ENCODE assay signal across 13 cellular contexts in genomic region chr11:10777393-10777793, GRCh38. TPM values are rescaled to one million over a fixed set of nuclear protein-coding genes. Genes with fewer than 3 reads are reported as not detected.
DNase-seq lines count a peak whose midpoint lies in the region; ATAC-seq and TF ChIP-seq lines count a peak whose summit lies in the region.
"Had no signal": no experiment of that assay in that cellular context is flagged by ENCODE, and none has a peak within 500 bp of the region (broad histone marks: within the 10 kb centered on the region; RNA-seq: fewer than 3 reads in every experiment).

No MANE protein-coding gene starts in this region.

- peak overlapping the region; percentile 31 for H2BK5ac ChIP-seq in trophoblast cell (ENCODE audit: low read depth, low read length, poor library complexity)

- peaks cover 24% of the 10 kb centered on the region for H3K36me3 ChIP-seq in ACC112 (ENCODE audit: insufficient read depth, low read length)
- peaks cover 50 to 73% (median 55%) of the 10 kb centered on the region in 4 donors for H3K36me3 ChIP-seq in esophagus muscularis mucosa
- peaks cover 10 to 20% of the 10 kb centered on the region in 2 experiments for H3K36me3 ChIP-seq in trophoblast cell (ENCODE audit: control insufficient read depth in 1 of 2, insufficient read depth in 2 of 2, low read length in 2 of 2)
- peaks cover 0 to 45% (median 0%) of the 10 kb centered on the region in 3 donors for H3K36me3 ChIP-seq in tibial nerve

- H4K91ac ChIP-seq in trophoblast cell (ENCODE audit: low read depth, low read length) = no peak overlapping the region

- no peak for ATAC-seq in stimulated activated naive CD8-positive, alpha-beta T cell treated with anti-CD3 and anti-CD28 coated beads, Interleukin-15, Interleukin-2, amounts not matched to agents 100 U/mL and 50 U/mL, for 24 hours

- H3K79me2 ChIP-seq in ACC112 (ENCODE audit: control insufficient read depth, insufficient read depth, low read length, unreplicated experiment) (no peaks in the 10 kb centered on the region), trophoblast cell (ENCODE audit: control insufficient read depth, insufficient read depth, low read length, poor library complexity) (no peaks in the 10 kb centered on the region)

- H2AFZ ChIP-seq in ACC112 (ENCODE audit: low read length, unreplicated experiment) (no peak overlapping the region), trophoblast cell (ENCODE audit: insufficient read depth, low read length, poor library complexity) (no peak overlapping the region)

- H3K27me3 ChIP-seq in ACC112 (ENCODE audit: insufficient read depth, low read length) (no peaks in the 10 kb centered on the region), esophagus muscularis mucosa (no peaks in the 10 kb centered on the region), trophoblast cell (ENCODE audit: insufficient read depth, low read length) (no peaks in the 10 kb centered on the region), tibial nerve (no peaks in the 10 kb centered on the region)
- H3K27me3 ChIP-seq: pancreas had no signal

- H3K18ac ChIP-seq in trophoblast cell (ENCODE audit: low read length) = no peak overlapping the region

- peak overlapping the region; percentile 18 for H2BK12ac ChIP-seq in trophoblast cell (ENCODE audit: low read length)

- no peak overlapping the region for H3K14ac ChIP-seq in trophoblast cell (ENCODE audit: low read length)

- H3K4me1 ChIP-seq in ACC112 (ENCODE audit: control insufficient read depth, insufficient read depth, low read length, unreplicated experiment) (peaks cover 26% of the 10 kb centered on the region), esophagus muscularis mucosa (peaks cover 13 to 25% (median 16%) of the 10 kb centered on the region in 4 donors), trophoblast cell (ENCODE audit: control insufficient read depth in 1 of 2, insufficient read depth in 2 of 2, low read length in 2 of 2) (peaks cover 7 to 17% of the 10 kb centered on the region in 2 experiments), tibial nerve (no peaks in the 10 kb centered on the region)
- H3K4me1 ChIP-seq: pancreas had no signal

- DNase-seq in KBM-7 (peak; percentile 56), esophagus muscularis mucosa (ENCODE audit: extremely low spot score) (no peak), trophoblast cell (no peak), inferior parietal cortex (ENCODE audit: extremely low spot score) (no peak), NCI-H526 treated with DMSO at 0.1 percent for 48 hours (lab: John Stamatoyannopoulos, UW) (no peak), tibial nerve (ENCODE audit: low spot score in 2 of 2) (no peak)
- DNase-seq in stimulated activated naive CD8-positive, alpha-beta T cell treated with anti-CD3 and anti-CD28 coated beads, Interleukin-15, Interleukin-2, amounts not matched to agents 100 U/mL and 50 U/mL, for 24 hours = no peak
- DNase-seq: activated B cell treated with CpG ODN at 0.5 μM for 24 hours; erythroblast; NCI-H2171; pancreas; stimulated activated CD4-positive, alpha-beta T cell treated with anti-CD3 and anti-CD28 coated beads, Interleukin-12 subunit alpha, Interleukin-12 subunit beta, amount 100 ng/mL, for 4 hours had no signal

- H3K27ac ChIP-seq in ACC112 (ENCODE audit: low read depth, low read length) (peak overlapping the region; percentile 96), esophagus muscularis mucosa (replicated peaks in 1 of 4) (peak overlapping the region; percentile 73 to 79 (median 74)), trophoblast cell (ENCODE audit: low read depth, low read length) (peak overlapping the region; percentile 94), tibial nerve (no peak overlapping the region)
- H3K27ac ChIP-seq: pancreas had no signal

- TF ChIP-seq CTCF in esophagus muscularis mucosa (IDR thresholded peaks at IDR 0.05) = no peak
- no peak for TF ChIP-seq CTCF in tibial nerve (IDR thresholded peaks at IDR 0.05)

- H3K4me2 ChIP-seq in trophoblast cell (ENCODE audit: low read length) = no peak overlapping the region

- 60% methylated on average over 3 of the region's 3 CpGs for WGBS in esophagus muscularis mucosa
- no CpG with 5 or more reads among the region's 3 CpGs for WGBS in trophoblast cell (ENCODE audit: extremely low coverage, insufficient coverage, insufficient read length)
- WGBS in tibial nerve, 2 donors = 73 to 85% methylated on average over 3 of the region's 3 CpGs

- H3K23ac ChIP-seq in trophoblast cell (ENCODE audit: low read length) = no peak overlapping the region

- H4K8ac ChIP-seq in trophoblast cell (ENCODE audit: low read depth, low read length) = no peak overlapping the region

- no peak overlapping the region for H3K9ac ChIP-seq in trophoblast cell (ENCODE audit: low read length)

- H3K9me3 ChIP-seq in esophagus muscularis mucosa = no peaks in the 10 kb centered on the region
- H3K9me3 ChIP-seq in trophoblast cell (ENCODE audit: insufficient read depth, low read depth, low read length) = no peaks in the 10 kb centered on the region
- H3K9me3 ChIP-seq in tibial nerve = no peaks in the 10 kb centered on the region
- H3K9me3 ChIP-seq: pancreas had no signal

- no peak overlapping the region for H2BK120ac ChIP-seq in trophoblast cell (ENCODE audit: insufficient read depth, low read length, poor library complexity)

- no peak overlapping the region for H4K12ac ChIP-seq in trophoblast cell (ENCODE audit: low read depth, low read length)

- no peak overlapping the region for H2AK5ac ChIP-seq in trophoblast cell (ENCODE audit: low read length)

- peaks cover 12% of the 10 kb centered on the region for H3K79me1 ChIP-seq in trophoblast cell (ENCODE audit: low read length)

- in situ Hi-C loops in KBM-7 (cut with MboI; ENCODE audit: low pct_unique_long_range_greater_than_20kb, low sequenced_read_pairs) = loop anchor here (25.0 kb wide), 1 partner anchor 1010 kb away; no protein-coding TSS in a partner anchor

- peak overlapping the region; percentile 24 for H3K4ac ChIP-seq in trophoblast cell (ENCODE audit: low read depth, low read length)

- TF ChIP-seq EP300 in esophagus muscularis mucosa (IDR thresholded peaks at IDR 0.05) (no peak), tibial nerve (IDR thresholded peaks at IDR 0.05) (no peak)

- H3K4me3 ChIP-seq in ACC112 (ENCODE audit: low read depth, low read length) = no peak overlapping the region
- no peak overlapping the region for H3K4me3 ChIP-seq in esophagus muscularis mucosa
- no peak overlapping the region for H3K4me3 ChIP-seq in trophoblast cell (ENCODE audit: low read depth, low read length)
- H3K4me3 ChIP-seq in tibial nerve = no peak overlapping the region
- H3K4me3 ChIP-seq: pancreas had no signal

- intact Hi-C loops in esophagus muscularis mucosa (cut with DNase I) = no loop called here

- TF ChIP-seq POLR2A in esophagus muscularis mucosa (IDR thresholded peaks at IDR 0.05; ENCODE audit: low read depth) (no peak), tibial nerve (IDR thresholded peaks at IDR 0.05) (no peak)

RNA-seq across cellular contexts. Expression of gene CTR9, which starts 26.3 kb away (rescaled TPM):
- 10 to 100 TPM; 17.9 to 26.6 (median 19.4) TPM for total RNA-seq in esophagus muscularis mucosa
- 27.9 and 28.4 TPM in 2 replicates for polyA plus RNA-seq in trophoblast cell (2013)
- total RNA-seq in tibial nerve = 10 to 100 TPM; 14.5 to 26.4 (median 19.6) TPM

RNA-seq across cellular contexts. Expression of gene EIF4G2, which starts 31.3 kb away (rescaled TPM):
- total RNA-seq in esophagus muscularis mucosa (100 to 1,000 TPM; 508 to 734 (median 592) TPM), tibial nerve (100 to 1,000 TPM; 218 to 274 (median 249) TPM)
- polyA plus RNA-seq in trophoblast cell (2013) = 1,646 and 1,688 TPM in 2 replicates

Comparison
In these comparisons a context has a peak if more than half of its experiments do, and no peak if none do; other contexts are left out.
1. H3K27ac ChIP-seq: peak in ACC112 (single experiment), esophagus muscularis mucosa (4 of 4) and trophoblast cell (single experiment); none in tibial nerve (0 of 4).